8 cellular contexts compared by ENCODE assay signal in the genomic region with DNA sequence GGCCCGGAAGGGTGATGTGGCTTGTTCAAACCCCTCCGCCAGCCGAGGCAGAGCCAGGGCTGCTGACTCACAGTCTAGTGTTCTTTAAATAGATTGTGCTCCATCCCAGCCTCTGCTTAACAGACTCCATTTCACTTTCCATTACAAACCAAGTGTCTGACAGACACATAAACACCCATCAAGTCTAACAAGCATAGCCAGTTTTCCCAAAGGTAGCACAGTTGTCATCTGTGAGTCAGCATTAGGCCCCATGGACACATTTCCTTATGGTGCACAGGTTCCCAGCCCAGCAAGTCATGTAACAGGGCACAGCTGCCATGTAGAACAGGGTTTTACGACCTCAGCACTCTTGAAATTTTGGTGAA.
DNase-seq lines count a peak whose midpoint lies in the region; ATAC-seq, FAIRE-seq and TF ChIP-seq lines count a peak whose summit lies in the region.

No MANE protein-coding gene starts in this region.

- no peak for TF ChIP-seq POLR2A in H54 (IDR thresholded peaks at IDR 0.05; ENCODE audit: low read depth, low read length)

- peak overlapping the region in 16 of 21 experiments; percentile 4 to 86 (median 68) for H3K27ac ChIP-seq in skin epidermis

- ATAC-seq in GM21528 (IDR thresholded peaks at IDR 0.05; ENCODE audit: low FRiP score, unreplicated experiment) (no peak), GM18520 (IDR thresholded peaks at IDR 0.05; ENCODE audit: unreplicated experiment) (no peak)

- no peak overlapping the region for H3K4me3 Mint-ChIP-seq in activated naive CD8-positive, alpha-beta T cell treated with anti-CD3 and anti-CD28 coated beads for 36 hours

- no peak overlapping the region for H3K4me3 ChIP-seq in skin epidermis

- FAIRE-seq in H54 (lab: Jason Lieb, UNC) = peak; percentile 93

- no peaks in the 10 kb centered on the region for H3K4me1 Mint-ChIP-seq in activated naive CD8-positive, alpha-beta T cell treated with anti-CD3 and anti-CD28 coated beads for 36 hours

- H3K27ac Mint-ChIP-seq in activated naive CD8-positive, alpha-beta T cell treated with anti-CD3 and anti-CD28 coated beads for 36 hours = no peak overlapping the region

- no peaks in the 10 kb centered on the region for H3K9me3 Mint-ChIP-seq in activated naive CD8-positive, alpha-beta T cell treated with anti-CD3 and anti-CD28 coated beads for 36 hours

- DNase-seq in H54 (ENCODE audit: insufficient read length, low spot score) (no peak), RPMI8226 (peak; percentile 92), fibroblast of peridontal ligament (ENCODE audit: extremely low read depth) (peak; percentile 83), NCI-H2171 treated with DMSO at 0.1 percent for 48 hours (lab: John Stamatoyannopoulos, UW) (no peak)
- DNase-seq in activated naive CD8-positive, alpha-beta T cell treated with anti-CD3 and anti-CD28 coated beads for 36 hours = no peak

- no peaks in the 10 kb centered on the region for H3K36me3 Mint-ChIP-seq in activated naive CD8-positive, alpha-beta T cell treated with anti-CD3 and anti-CD28 coated beads for 36 hours

- H3K27me3 Mint-ChIP-seq in activated naive CD8-positive, alpha-beta T cell treated with anti-CD3 and anti-CD28 coated beads for 36 hours = no peaks in the 10 kb centered on the region

Comparison
In these comparisons a context has a peak if more than half of its experiments do, and no peak if none do; other contexts are left out.
1. DNase-seq: peak in RPMI8226 (single experiment) and fibroblast of peridontal ligament (single experiment); none in H54 (single experiment), activated naive CD8-positive, alpha-beta T cell treated with anti-CD3 and anti-CD28 coated beads for 36 hours (single experiment) and NCI-H2171 treated with DMSO at 0.1 percent for 48 hours (single experiment).